In the genomic region with DNA sequence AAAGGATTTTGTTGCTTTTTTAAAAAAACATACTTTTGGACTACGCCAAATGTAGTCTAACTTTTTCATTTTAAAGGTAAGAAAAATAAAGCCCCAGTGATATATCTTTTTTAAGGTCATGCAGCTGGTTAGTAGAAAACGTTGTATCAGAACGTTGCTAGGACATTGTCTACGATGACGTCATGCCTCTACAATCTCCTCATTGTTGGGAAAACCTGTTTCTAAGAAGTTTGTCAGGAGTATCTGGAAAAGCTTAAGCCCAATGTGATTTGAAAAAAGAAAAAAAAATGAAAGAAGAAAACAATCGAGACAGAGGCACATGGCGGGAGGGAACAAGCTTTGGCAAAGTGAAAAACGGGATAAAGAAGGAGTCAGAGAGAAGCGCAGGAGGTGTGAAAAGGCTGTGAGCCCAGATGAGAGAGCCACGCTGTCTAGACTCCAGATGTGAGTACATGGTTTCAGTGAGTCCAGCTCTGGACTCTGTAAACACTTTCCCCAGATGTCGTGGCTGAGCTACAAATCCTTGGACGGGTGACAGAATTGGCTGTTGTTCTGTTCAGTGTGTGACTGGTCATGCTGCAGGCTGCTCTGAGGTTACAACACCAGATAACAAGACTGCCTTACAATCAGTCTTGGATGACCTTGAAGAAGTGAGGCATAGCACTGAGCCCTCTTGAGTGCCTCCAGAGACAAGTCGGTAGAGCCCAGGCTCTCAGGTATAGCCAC, we compare ENCODE assay signal across 14 cellular contexts.
DNase-seq lines count a peak whose midpoint lies in the region; ATAC-seq, FAIRE-seq and TF ChIP-seq lines count a peak whose summit lies in the region.
"Had no signal": no experiment of that assay in that cellular context is flagged by ENCODE, and none has a peak within 500 bp of the region (broad histone marks: within the 10 kb centered on the region; RNA-seq: fewer than 3 reads in every experiment).

No MANE protein-coding gene starts in this region.

- in situ Hi-C loops in brain microvascular endothelial cell (cut with HindIII; ENCODE audit: low pct_ligation_motif_present, low sequenced_read_pairs) = no loop called here

- 10% methylated on average over 12 of the region's 13 CpGs for WGBS in A549 (ENCODE audit: missing lambda C conversion rate)
- WGBS in psoas muscle, 3 donors = 17 to 26% (median 21%) methylated on average over 13 of the region's 13 CpGs

- H3K4me1 ChIP-seq in A549 (no peaks in the 10 kb centered on the region), psoas muscle (no peaks in the 10 kb centered on the region)
- H3K4me1 ChIP-seq: SJCRH30, spleen had no signal

- no peaks in the 10 kb centered on the region for H3K27me3 ChIP-seq in brain microvascular endothelial cell (replicated peaks)
- H3K27me3 ChIP-seq in psoas muscle (ENCODE audit: insufficient read depth in 3 of 3, low read length in 2 of 3) = peaks cover 0 to 1% (median 0%) of the 10 kb centered on the region in 3 donors
- H3K27me3 ChIP-seq: MG63, SJCRH30, spleen had no signal

- H3K4me3 ChIP-seq in A549 (no peak overlapping the region), brain microvascular endothelial cell (ENCODE audit: low read depth, low read length) (no peak overlapping the region), psoas muscle (no peak overlapping the region)
- H3K4me3 ChIP-seq: MG63, SJCRH30, spleen had no signal

- no peak for TF ChIP-seq RAD21 in A549 (conservative IDR thresholded peaks at IDR 0.05 in 1 of 2, IDR thresholded peaks at IDR 0.05 in 1 of 2)

- no peak for FAIRE-seq in A549 (lab: Jason Lieb, UNC)

- no peaks in the 10 kb centered on the region for H3K36me3 ChIP-seq in brain microvascular endothelial cell (replicated peaks)
- H3K36me3 ChIP-seq in psoas muscle (ENCODE audit: insufficient read depth in 1 of 2, low read depth in 1 of 2) = no peaks in the 10 kb centered on the region
- H3K36me3 ChIP-seq: MG63, SJCRH30, spleen had no signal

- no peak for TF ChIP-seq POLR2A in A549 (IDR thresholded peaks at IDR 0.05; ENCODE audit: low read length)

- TF ChIP-seq CTCF in A549 (IDR thresholded peaks at IDR 0.05) (no peak), brain microvascular endothelial cell (IDR thresholded peaks at IDR 0.05; ENCODE audit: low read depth, low read length, missing control alignments) (no peak), psoas muscle (IDR thresholded peaks at IDR 0.05) (no peak)

- ATAC-seq in A549 = no peak
- peak; percentile 52 to 81 (median 77) for ATAC-seq in psoas muscle

- intact Hi-C loops in psoas muscle (cut with DNase I) = no loop called here

- no peak for DNase-seq in A549 (ENCODE audit: low read depth in 1 of 2, low spot score in 1 of 2)
- peak; percentile 35 for DNase-seq in brain microvascular endothelial cell
- peak; percentile 12 for DNase-seq in inferior parietal cortex (ENCODE audit: extremely low spot score)
- peak; percentile 48 to 70 for DNase-seq in psoas muscle
- DNase-seq in NCI-H1694 treated with DMSO at 0.1 percent for 48 hours (lab: John Stamatoyannopoulos, UW) = no peak
- DNase-seq in HEK293T (ENCODE audit: extremely low spot score) = no peak
- no peak for DNase-seq in mesenteric fat pad (ENCODE audit: low spot score)
- DNase-seq in DMS153 treated with DMSO at 0.1 percent for 48 hours (lab: John Stamatoyannopoulos, UW; ENCODE audit: unreplicated experiment) = no peak
- DNase-seq: cerebellar nuclear complex, DMS79 treated with DMSO at 0.1 percent for 48 hours, MG63, NCI-H510A treated with DMSO at 0.1 percent for 48 hours, SJCRH30, spleen had no signal

- H3K27ac ChIP-seq in A549 = no peak overlapping the region
- no peak overlapping the region for H3K27ac ChIP-seq in brain microvascular endothelial cell
- no peak overlapping the region for H3K27ac ChIP-seq in psoas muscle
- H3K27ac ChIP-seq: SJCRH30, spleen had no signal

- POLR2A ChIA-PET in A549 (lab: Yijun Ruan, JAX) (no interaction called here), HEK293T (lab: Yijun Ruan, JAX) (no interaction called here)

- H3K9me3 ChIP-seq in A549 (no peaks in the 10 kb centered on the region), psoas muscle (no peaks in the 10 kb centered on the region)
- H3K9me3 ChIP-seq: MG63, SJCRH30 had no signal

- H3K4me2 ChIP-seq in A549 = peak overlapping the region; percentile 16; the same call in 1 of the 3 replicates

- TF ChIP-seq EP300 in A549 (IDR thresholded peaks at IDR 0.05) = no peak

- CTCF ChIA-PET in A549 (lab: Yijun Ruan, JAX) = no interaction called here
- CTCF ChIA-PET in HEK293T (lab: Yijun Ruan, JAX) = no interaction called here

TF ChIP-seq in A549, 52 proteins besides CTCF, POLR2A, EP300 and RAD21:
- TF ChIP-seq, protein P1, sequence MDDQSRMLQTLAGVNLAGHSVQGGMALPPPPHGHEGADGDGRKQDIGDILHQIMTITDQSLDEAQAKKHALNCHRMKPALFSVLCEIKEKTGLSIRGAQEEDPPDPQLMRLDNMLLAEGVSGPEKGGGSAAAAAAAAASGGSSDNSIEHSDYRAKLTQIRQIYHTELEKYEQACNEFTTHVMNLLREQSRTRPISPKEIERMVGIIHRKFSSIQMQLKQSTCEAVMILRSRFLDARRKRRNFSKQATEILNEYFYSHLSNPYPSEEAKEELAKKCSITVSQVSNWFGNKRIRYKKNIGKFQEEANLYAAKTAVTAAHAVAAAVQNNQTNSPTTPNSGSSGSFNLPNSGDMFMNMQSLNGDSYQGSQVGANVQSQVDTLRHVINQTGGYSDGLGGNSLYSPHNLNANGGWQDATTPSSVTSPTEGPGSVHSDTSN (IDR thresholded peaks at IDR 0.05) = no peak
- no peak for TF ChIP-seq ZC3H11A (IDR thresholded peaks at IDR 0.05)
- TF ChIP-seq, protein P2, sequence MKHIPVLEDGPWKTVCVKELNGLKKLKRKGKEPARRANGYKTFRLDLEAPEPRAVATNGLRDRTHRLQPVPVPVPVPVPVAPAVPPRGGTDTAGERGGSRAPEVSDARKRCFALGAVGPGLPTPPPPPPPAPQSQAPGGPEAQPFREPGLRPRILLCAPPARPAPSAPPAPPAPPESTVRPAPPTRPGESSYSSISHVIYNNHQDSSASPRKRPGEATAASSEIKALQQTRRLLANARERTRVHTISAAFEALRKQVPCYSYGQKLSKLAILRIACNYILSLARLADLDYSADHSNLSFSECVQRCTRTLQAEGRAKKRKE (CRISPR knock-in tag; IDR thresholded peaks at IDR 0.05; ENCODE audit: low read depth) = no peak
- TF ChIP-seq NFE2L2 (conservative IDR thresholded peaks at IDR 0.05; ENCODE audit: low read length) = no peak
- no peak for TF ChIP-seq RARB (CRISPR knock-in tag; IDR thresholded peaks at IDR 0.05)
- no peak for TF ChIP-seq NR3C1 (IDR thresholded peaks at IDR 0.05)
- no peak for TF ChIP-seq EHMT2 (IDR thresholded peaks at IDR 0.05; ENCODE audit: low read depth)
- no peak for TF ChIP-seq FOSL2 (IDR thresholded peaks at IDR 0.05)
- no peak for TF ChIP-seq FOSL2 (CRISPR knock-in tag; IDR thresholded peaks at IDR 0.05)
- no peak for TF ChIP-seq RFX5 (IDR thresholded peaks at IDR 0.05)
TF ChIP-seq in A549: peak in this region for 0.

TF ChIP-seq in HEK293T, 16 proteins besides CTCF, POLR2A, EP300 and RAD21:
- no peak for TF ChIP-seq FOXA1 (IDR thresholded peaks at IDR 0.05)
- no peak for TF ChIP-seq ELF4 (IDR thresholded peaks at IDR 0.05)
- TF ChIP-seq TARDBP (IDR thresholded peaks at IDR 0.05) = no peak
- TF ChIP-seq, protein P3, sequence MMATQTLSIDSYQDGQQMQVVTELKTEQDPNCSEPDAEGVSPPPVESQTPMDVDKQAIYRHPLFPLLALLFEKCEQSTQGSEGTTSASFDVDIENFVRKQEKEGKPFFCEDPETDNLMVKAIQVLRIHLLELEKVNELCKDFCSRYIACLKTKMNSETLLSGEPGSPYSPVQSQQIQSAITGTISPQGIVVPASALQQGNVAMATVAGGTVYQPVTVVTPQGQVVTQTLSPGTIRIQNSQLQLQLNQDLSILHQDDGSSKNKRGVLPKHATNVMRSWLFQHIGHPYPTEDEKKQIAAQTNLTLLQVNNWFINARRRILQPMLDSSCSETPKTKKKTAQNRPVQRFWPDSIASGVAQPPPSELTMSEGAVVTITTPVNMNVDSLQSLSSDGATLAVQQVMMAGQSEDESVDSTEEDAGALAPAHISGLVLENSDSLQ (IDR thresholded peaks at IDR 0.05) = no peak
- no peak for TF ChIP-seq FOXM1 (IDR thresholded peaks at IDR 0.05; ENCODE audit: borderline replicate concordance)
- no peak for TF ChIP-seq HDGF (IDR thresholded peaks at IDR 0.05; ENCODE audit: borderline replicate concordance)
- TF ChIP-seq SUZ12 (IDR thresholded peaks at IDR 0.05) = no peak
- no peak for TF ChIP-seq SP1 (IDR thresholded peaks at IDR 0.05)

Comparison
In these comparisons a context has a peak if more than half of its experiments do, and no peak if none do; other contexts are left out.
1. ATAC-seq: peak in psoas muscle (4 of 4); none in A549 (0 of 2).
2. DNase-seq: peak in brain microvascular endothelial cell (single experiment), inferior parietal cortex (single experiment) and psoas muscle (2 of 2); none in A549 (0 of 2), NCI-H1694 treated with DMSO at 0.1 percent for 48 hours (single experiment), HEK293T (single experiment), mesenteric fat pad (single experiment) and DMS153 treated with DMSO at 0.1 percent for 48 hours (single experiment).